ENCODE assay signal across 8 cellular contexts in genomic region chr15:84716036-84716732, GRCh38. TPM values are rescaled to one million over a fixed set of nuclear protein-coding genes. Genes with fewer than 3 reads are reported as not detected.
A peak's percentile ranks its signal among the peaks of the same experiment; 100 is the strongest.
DNase-seq lines count a peak whose midpoint lies in the region; ATAC-seq, FAIRE-seq and TF ChIP-seq lines count a peak whose summit lies in the region.

SEC11A (minus strand) TSS chr15:84716139; CDS start chr15:84716075, 64 bp downstream.

- peaks cover under 1 to 2% of the 10 kb centered on the region in 2 experiments; a peak in 2 of 5 replicates for H3K36me3 ChIP-seq in HepG2 (replicated peaks in 1 of 2; ENCODE audit: control insufficient read depth in 1 of 2, insufficient read depth in 2 of 2, low read length in 2 of 2)

- H3K27ac ChIP-seq in HepG2 (ENCODE audit: extremely low read length, insufficient read depth, low read length) = peak within 1 kb of the TSS; percentile 90

- H3K9ac ChIP-seq in HepG2 (ENCODE audit: insufficient read depth, low read depth, low read length) = peak within 1 kb of the TSS; percentile 92

- intact Hi-C loops in HepG2 (cut with micrococcal nuclease; ENCODE audit: unreplicated experiment) = loop anchor here (2.0 to 5.0 kb wide), 2 partner anchors 33 to 59 kb away; partner anchors contain the start of genes NMB and ZNF592

- H3K27me3 ChIP-seq in HepG2 (ENCODE audit: control insufficient read depth in 1 of 2, insufficient read depth in 2 of 2, low read length in 2 of 2) = no peaks in the 10 kb centered on the region; a peak in 1 of 5 replicates

- H3K9me3 ChIP-seq in HepG2 (ENCODE audit: low read length) = no peaks in the 10 kb centered on the region

- ATAC-seq in GM19372 (IDR thresholded peaks at IDR 0.05; ENCODE audit: low read depth, unreplicated experiment) (peak; percentile 91), HG03558 (IDR thresholded peaks at IDR 0.05; ENCODE audit: extremely low read depth, unreplicated experiment) (peak; percentile 74), HepG2 (peak; percentile 98)

- peak within 1 kb of the TSS; percentile 72 to 89 (median 84) for H3K4me3 ChIP-seq in HepG2 (replicated peaks in 1 of 3; ENCODE audit: insufficient read depth in 1 of 3, low read depth in 2 of 3, low read length in 3 of 3)

- in situ Hi-C loops in HepG2 (cut with HindIII; ENCODE audit: extremely low pct_ligation_motif_present, low pct_unique_long_range_greater_than_20kb) = no loop called here

- FAIRE-seq in HepG2 (lab: Jason Lieb, UNC) = peak; percentile 73

- POLR2A ChIA-PET in HepG2 (lab: Yijun Ruan, JAX) = interaction anchor here (0.6 to 2.9 kb wide), 25 partner anchors 9 to 306 kb away, joined by 3 to 31 read pairs (median 4); partner anchors contain the start of genes PDE8A, WDR73, ZNF592 and ZSCAN2

- peak; percentile 23; the same call in 1 of the 2 replicates for TF ChIP-seq CTCF in HepG2 (CRISPR knock-in tag; IDR thresholded peaks at IDR 0.05)

- peaks cover 15% of the 10 kb centered on the region for H4K20me1 ChIP-seq in HepG2 (ENCODE audit: insufficient read depth, low read length)

- H3K4me2 ChIP-seq in HepG2 (ENCODE audit: low read depth, low read length) = peak within 1 kb of the TSS; percentile 85

- peak; percentile 79 for TF ChIP-seq POLR2A in HepG2 (IDR thresholded peaks at IDR 0.05; ENCODE audit: insufficient read depth in 1 of 2, low read depth in 2 of 2, low read length in 2 of 2)

- H3K79me2 ChIP-seq in HepG2 (ENCODE audit: insufficient read depth, low read length) = peaks cover 41% of the 10 kb centered on the region

- H2AFZ ChIP-seq in HepG2 (ENCODE audit: low read length) = peak within 1 kb of the TSS; percentile 22

- DNase-seq in C1 segment of cervical spinal cord (lab: John Stamatoyannopoulos, UW) (peak; percentile 88 to 100 (median 98)), NCI-H748 treated with DMSO at 0.1 percent for 48 hours (lab: John Stamatoyannopoulos, UW) (peak; percentile 55), dermis blood vessel endothelial cell (peak; percentile 96), HepG2 (ENCODE audit: low spot score) (peak; percentile 90)
- DNase-seq in activated CD4-positive, alpha-beta T cell treated with anti-CD3 and anti-CD28 coated beads, Interleukin-2, amount 50 U/mL, for 4 hours = peak; percentile 82 to 84
- peak; percentile 92 for DNase-seq in stimulated activated CD4-positive, alpha-beta T cell treated with anti-CD3 and anti-CD28 coated beads, Interleukin-4, amount 100 ng/mL, for 1 hour

- peak; percentile 54; the same call in 1 of the 2 replicates for TF ChIP-seq RAD21 in HepG2 (CRISPR knock-in tag; IDR thresholded peaks at IDR 0.05)

- no TSS peak for BruUV-seq in HepG2 (replicated peaks; lab: Mats Ljungman, UMichigan)

- peaks cover 26% of the 10 kb centered on the region for H3K4me1 ChIP-seq in HepG2 (ENCODE audit: insufficient read depth, low read length)

- TF ChIP-seq EP300 in HepG2 (IDR thresholded peaks at IDR 0.05; ENCODE audit: low read depth in 2 of 2, low read length in 2 of 2) (0 out of 4 replicates have a peak, but pooled peaks of 1 of the 2 experiments have one; percentile 3), HepG2 (CRISPR knock-in tag; IDR thresholded peaks at IDR 0.05; ENCODE audit: borderline replicate concordance) (peak; percentile 14; the same call in 1 of the 2 replicates)

- CTCF ChIA-PET in HepG2 (lab: Yijun Ruan, JAX; ENCODE audit: low intra/inter-chr PET ratio, low total read pairs) = no interaction called here

- WGBS in HepG2 (ENCODE audit: low lambda C conversion rate) = 1% methylated on average over 5 of the region's 57 CpGs

TF ChIP-seq in HepG2, 621 proteins besides CTCF, POLR2A, EP300 and RAD21 (continues in another document):
- TF ChIP-seq ZNF740 (CRISPR knock-in tag; IDR thresholded peaks at IDR 0.05) (no peak), ZNF782 (CRISPR knock-in tag; IDR thresholded peaks at IDR 0.05; ENCODE audit: borderline replicate concordance) (no peak), KAT8 (CRISPR knock-in tag; IDR thresholded peaks at IDR 0.05) (peak; percentile 96), DNMT3B (CRISPR knock-in tag; conservative IDR thresholded peaks at IDR 0.05) (no peak; the same call in 1 of the 2 replicates), ZFX (CRISPR knock-in tag; IDR thresholded peaks at IDR 0.05; ENCODE audit: low read depth) (peak; percentile 87), YEATS2 (CRISPR knock-in tag; IDR thresholded peaks at IDR 0.05; ENCODE audit: borderline replicate concordance) (peak; percentile 93), SMAD3 (CRISPR knock-in tag; IDR thresholded peaks at IDR 0.05) (peak; percentile 80; the same call in 1 of the 2 replicates), PHF20 (CRISPR knock-in tag; IDR thresholded peaks at IDR 0.05) (peak; percentile 97), MYC (CRISPR knock-in tag; IDR thresholded peaks at IDR 0.05; ENCODE audit: borderline replicate concordance) (peak; percentile 92), ZNF44 (CRISPR knock-in tag; IDR thresholded peaks at IDR 0.05) (peak; percentile 73)
- TF ChIP-seq, protein P1, sequence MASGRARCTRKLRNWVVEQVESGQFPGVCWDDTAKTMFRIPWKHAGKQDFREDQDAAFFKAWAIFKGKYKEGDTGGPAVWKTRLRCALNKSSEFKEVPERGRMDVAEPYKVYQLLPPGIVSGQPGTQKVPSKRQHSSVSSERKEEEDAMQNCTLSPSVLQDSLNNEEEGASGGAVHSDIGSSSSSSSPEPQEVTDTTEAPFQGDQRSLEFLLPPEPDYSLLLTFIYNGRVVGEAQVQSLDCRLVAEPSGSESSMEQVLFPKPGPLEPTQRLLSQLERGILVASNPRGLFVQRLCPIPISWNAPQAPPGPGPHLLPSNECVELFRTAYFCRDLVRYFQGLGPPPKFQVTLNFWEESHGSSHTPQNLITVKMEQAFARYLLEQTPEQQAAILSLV (CRISPR knock-in tag; IDR thresholded peaks at IDR 0.05; ENCODE audit: borderline replicate concordance) = peak; percentile 67
- TF ChIP-seq, protein P2, sequence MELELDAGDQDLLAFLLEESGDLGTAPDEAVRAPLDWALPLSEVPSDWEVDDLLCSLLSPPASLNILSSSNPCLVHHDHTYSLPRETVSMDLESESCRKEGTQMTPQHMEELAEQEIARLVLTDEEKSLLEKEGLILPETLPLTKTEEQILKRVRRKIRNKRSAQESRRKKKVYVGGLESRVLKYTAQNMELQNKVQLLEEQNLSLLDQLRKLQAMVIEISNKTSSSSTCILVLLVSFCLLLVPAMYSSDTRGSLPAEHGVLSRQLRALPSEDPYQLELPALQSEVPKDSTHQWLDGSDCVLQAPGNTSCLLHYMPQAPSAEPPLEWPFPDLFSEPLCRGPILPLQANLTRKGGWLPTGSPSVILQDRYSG (CRISPR knock-in tag; IDR thresholded peaks at IDR 0.05) = no peak; the same call in 1 of the 2 replicates
- TF ChIP-seq, protein P3, sequence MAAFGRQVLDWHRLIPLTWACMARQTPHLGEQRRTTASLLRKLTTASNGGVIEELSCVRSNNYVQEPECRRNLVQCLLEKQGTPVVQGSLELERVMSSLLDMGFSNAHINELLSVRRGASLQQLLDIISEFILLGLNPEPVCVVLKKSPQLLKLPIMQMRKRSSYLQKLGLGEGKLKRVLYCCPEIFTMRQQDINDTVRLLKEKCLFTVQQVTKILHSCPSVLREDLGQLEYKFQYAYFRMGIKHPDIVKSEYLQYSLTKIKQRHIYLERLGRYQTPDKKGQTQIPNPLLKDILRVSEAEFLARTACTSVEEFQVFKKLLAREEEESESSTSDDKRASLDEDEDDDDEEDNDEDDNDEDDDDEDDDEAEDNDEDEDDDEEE (CRISPR knock-in tag; IDR thresholded peaks at IDR 0.05) = peak; percentile 89; the same call in 1 of the 2 replicates
- TF ChIP-seq, protein P4, sequence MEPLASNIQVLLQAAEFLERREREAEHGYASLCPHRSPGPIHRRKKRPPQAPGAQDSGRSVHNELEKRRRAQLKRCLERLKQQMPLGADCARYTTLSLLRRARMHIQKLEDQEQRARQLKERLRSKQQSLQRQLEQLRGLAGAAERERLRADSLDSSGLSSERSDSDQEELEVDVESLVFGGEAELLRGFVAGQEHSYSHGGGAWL (CRISPR knock-in tag; IDR thresholded peaks at IDR 0.05) = peak; percentile 66; the same call in 1 of the 2 replicates

RNA-seq across cellular contexts. Expression of gene SEC11A, which starts in this region (rescaled TPM):
- 256 and 280 TPM in 2 replicates for total RNA-seq in dermis blood vessel endothelial cell
- 194 and 230 TPM in 2 replicates for total RNA-seq in HepG2 (2016; rRNA removed; fragmentation: Illumina TruSeq; extraction: Trizol)
- 209 and 247 TPM in 2 replicates for total RNA-seq in HepG2 (2016; cell fraction: cytosol; rRNA removed; fragmentation: Illumina TruSeq; extraction: Trizol; ENCODE audit: low read depth)
- total RNA-seq in HepG2 (2016; cell fraction: insoluble cytoplasmic fraction; rRNA removed; fragmentation: Illumina TruSeq; extraction: Trizol) = 197 and 238 TPM in 2 replicates
- total RNA-seq in HepG2 (2016; cell fraction: membrane; rRNA removed; fragmentation: Illumina TruSeq; extraction: Trizol) = 313 and 374 TPM in 2 replicates
- total RNA-seq in HepG2 (2016; cell fraction: nucleus; rRNA removed; fragmentation: Illumina TruSeq; extraction: Trizol) = 129 and 147 TPM in 2 replicates
- 107 and 141 TPM in 2 replicates for polyA plus RNA-seq in HepG2 (2011; rRNA removed)
- 74.2 and 119 TPM in 2 replicates for polyA plus RNA-seq in HepG2 (2011; cell fraction: cytosol; rRNA removed)
- 17.5 and 29.2 TPM in 2 replicates for polyA plus RNA-seq in HepG2 (2011; cell fraction: nucleus; rRNA removed)
- polyA plus RNA-seq in HepG2 (2012) = 188 and 211 TPM in 2 replicates
- 239 and 241 TPM in 2 replicates for polyA plus RNA-seq in HepG2 (2016; cell fraction: cytosol; fragmentation: Illumina TruSeq; extraction: Trizol; ENCODE audit: low read depth)
- polyA plus RNA-seq in HepG2 (2016; cell fraction: insoluble cytoplasmic fraction; fragmentation: Illumina TruSeq; extraction: Trizol; ENCODE audit: low read depth) = 215 TPM in 2 replicates
- 325 and 350 TPM in 2 replicates for polyA plus RNA-seq in HepG2 (2016; cell fraction: membrane; fragmentation: Illumina TruSeq; extraction: Trizol; ENCODE audit: low read depth)
- polyA plus RNA-seq in HepG2 (2016; cell fraction: nucleus; fragmentation: Illumina TruSeq; extraction: Trizol; ENCODE audit: insufficient read depth, low read depth) = 211 and 253 TPM in 2 replicates
- 37.6 and 79.1 TPM in 2 replicates for polyA minus RNA-seq in HepG2 (2011; rRNA and poly(A)+ RNA removed; ENCODE audit: low replicate concordance)
- 39.8 and 41.3 TPM in 2 replicates for polyA minus RNA-seq in HepG2 (2011; cell fraction: cytosol; rRNA and poly(A)+ RNA removed)
- 32.6 and 34.2 TPM in 2 replicates for polyA minus RNA-seq in HepG2 (2011; cell fraction: nucleus; rRNA and poly(A)+ RNA removed)

Comparison
In these comparisons a context has a peak if more than half of its experiments do, and no peak if none do; other contexts are left out.
1. Peak in every context shown above with its lines: DNase-seq, ATAC-seq, H3K4me3 ChIP-seq and H3K27ac ChIP-seq.